Comparison of ENCODE assay signal across 22 cellular contexts in genomic region chr12:42807766-42808165, GRCh38.
DNase-seq lines count a peak whose midpoint lies in the region; ATAC-seq, FAIRE-seq and TF ChIP-seq lines count a peak whose summit lies in the region.
"Had no signal": no experiment of that assay in that cellular context is flagged by ENCODE, and none has a peak within 500 bp of the region (broad histone marks: within the 10 kb centered on the region; RNA-seq: fewer than 3 reads in every experiment).

No MANE protein-coding gene starts in this region.

- H3K9me3 ChIP-seq in trophoblast cell (ENCODE audit: insufficient read depth, low read depth, low read length) = no peaks in the 10 kb centered on the region

- H2AK5ac ChIP-seq in trophoblast cell (ENCODE audit: low read length) = no peak overlapping the region

- DNase-seq in GM23338 (ENCODE audit: low spot score) = no peak
- peak; percentile 71 for DNase-seq in brain microvascular endothelial cell
- peak; percentile 63 for DNase-seq in foreskin melanocyte
- no peak for DNase-seq in trophoblast cell
- DNase-seq in HTR-8/SVneo (ENCODE audit: insufficient read length, low spot score) = no peak
- DNase-seq: 8988T, Calu3, DND-41, GOT3, HCEC 1CT, Karpas-422, NCI-H1092, NCI-H1417 treated with DMSO at 0.1 percent for 48 hours, NCI-H1694 treated with DMSO at 0.1 percent for 48 hours, NCI-H2081, NCI-H2227 treated with DMSO at 0.1 percent for 48 hours, NCI-H526 treated with DMSO at 0.1 percent for 48 hours, PC-9, SJCRH30 had no signal

- H2BK12ac ChIP-seq in trophoblast cell (ENCODE audit: low read length) = no peak overlapping the region

- ATAC-seq in GM23338 (no peak), HG03175 (IDR thresholded peaks at IDR 0.05; ENCODE audit: unreplicated experiment) (no peak), GM19463 (IDR thresholded peaks at IDR 0.05; ENCODE audit: unreplicated experiment) (no peak)
- ATAC-seq: Right ventricle myocardium inferior had no signal

- H3K79me2 ChIP-seq in GM23338 (replicated peaks; ENCODE audit: insufficient read depth) = no peaks in the 10 kb centered on the region
- no peaks in the 10 kb centered on the region for H3K79me2 ChIP-seq in trophoblast cell (ENCODE audit: control insufficient read depth, insufficient read depth, low read length, poor library complexity)

- no peak overlapping the region for H3K4ac ChIP-seq in trophoblast cell (ENCODE audit: low read depth, low read length)

- no peaks in the 10 kb centered on the region for H4K20me1 ChIP-seq in GM23338 (replicated peaks; ENCODE audit: insufficient read depth)

- H3K9me2 ChIP-seq in GM23338 (ENCODE audit: insufficient read depth) = 0 out of 2 replicates have a peak, but pooled peaks cover 9% of the 10 kb centered on the region

- no peak overlapping the region for H3K9ac ChIP-seq in trophoblast cell (ENCODE audit: low read length)

- H3K23ac ChIP-seq in trophoblast cell (ENCODE audit: low read length) = no peak overlapping the region

- no peaks in the 10 kb centered on the region for H3K36me3 ChIP-seq in GM23338 (ENCODE audit: insufficient read depth)
- no peaks in the 10 kb centered on the region for H3K36me3 ChIP-seq in brain microvascular endothelial cell (replicated peaks)
- H3K36me3 ChIP-seq in trophoblast cell (ENCODE audit: control insufficient read depth in 1 of 2, insufficient read depth in 2 of 2, low read length in 2 of 2) = peaks cover 0 to 2% of the 10 kb centered on the region in 2 experiments
- H3K36me3 ChIP-seq: SJCRH30 had no signal

- H3K4me1 Mint-ChIP-seq in GM23338 = peaks cover 22% of the 10 kb centered on the region; the same call in 2 of the 3 replicates

- H3K4me3 ChIP-seq in GM23338 = no peak overlapping the region
- H3K4me3 ChIP-seq in brain microvascular endothelial cell (ENCODE audit: low read depth, low read length) = no peak overlapping the region
- no peak overlapping the region for H3K4me3 ChIP-seq in trophoblast cell (ENCODE audit: low read depth, low read length)
- H3K4me3 ChIP-seq: PC-9, SJCRH30 had no signal

- H3K4me3 Mint-ChIP-seq in GM23338 = no peak overlapping the region

- peaks cover 4% of the 10 kb centered on the region for H3K27me3 Mint-ChIP-seq in GM23338 (ENCODE audit: insufficient read depth, low read depth, poor library complexity)

- no peak overlapping the region for H3K4me2 ChIP-seq in GM23338
- no peak overlapping the region for H3K4me2 ChIP-seq in trophoblast cell (ENCODE audit: low read length)
- H3K4me2 ChIP-seq: PC-9 had no signal

- H3K36me3 Mint-ChIP-seq in GM23338 (ENCODE audit: low read depth) = no peaks in the 10 kb centered on the region

- H2BK5ac ChIP-seq in trophoblast cell (ENCODE audit: low read depth, low read length, poor library complexity) = no peak overlapping the region

- FAIRE-seq in HTR-8/SVneo (lab: Jason Lieb, UNC) = no peak

- TF ChIP-seq CTCF in GM23338 (conservative IDR thresholded peaks at IDR 0.05; ENCODE audit: low read depth in 2 of 2) (no peak), brain microvascular endothelial cell (IDR thresholded peaks at IDR 0.05; ENCODE audit: low read depth, low read length, missing control alignments) (no peak)

- in situ Hi-C loops in brain microvascular endothelial cell (cut with HindIII; ENCODE audit: low pct_ligation_motif_present, low sequenced_read_pairs) = no loop called here

- H4K12ac ChIP-seq in trophoblast cell (ENCODE audit: low read depth, low read length) = no peak overlapping the region

- H2AFZ ChIP-seq in GM23338 = peak overlapping the region; percentile 35; the same call in 1 of the 2 replicates
- H2AFZ ChIP-seq in trophoblast cell (ENCODE audit: insufficient read depth, low read length, poor library complexity) = no peak overlapping the region
- H2AFZ ChIP-seq: PC-9 had no signal

- H3K18ac ChIP-seq in trophoblast cell (ENCODE audit: low read length) = no peak overlapping the region

- no peak overlapping the region for H4K8ac ChIP-seq in trophoblast cell (ENCODE audit: low read depth, low read length)

- H3F3A ChIP-seq in GM23338 (replicated peaks; ENCODE audit: low read depth) = no peaks in the 10 kb centered on the region

- H2BK120ac ChIP-seq in trophoblast cell (ENCODE audit: insufficient read depth, low read length, poor library complexity) = no peak overlapping the region

- H3K27ac ChIP-seq in GM23338 (ENCODE audit: low read depth) (no peak overlapping the region), brain microvascular endothelial cell (no peak overlapping the region), trophoblast cell (ENCODE audit: low read depth, low read length) (no peak overlapping the region)
- H3K27ac ChIP-seq: PC-9, SJCRH30 had no signal

- peak overlapping the region; percentile 23 for H4K91ac ChIP-seq in trophoblast cell (ENCODE audit: low read depth, low read length)

- H3K14ac ChIP-seq in trophoblast cell (ENCODE audit: low read length) = no peak overlapping the region

- H3K79me1 ChIP-seq in trophoblast cell (ENCODE audit: low read length) = peaks cover 5% of the 10 kb centered on the region

- no CpG with 5 or more reads among the region's 3 CpGs for WGBS in trophoblast cell (ENCODE audit: extremely low coverage, insufficient coverage, insufficient read length)

- H3K27ac Mint-ChIP-seq in GM23338 = no peak overlapping the region

- no peaks in the 10 kb centered on the region for H3K9me3 Mint-ChIP-seq in GM23338

- H3K4me1 ChIP-seq in GM23338 (ENCODE audit: insufficient read depth) (peaks cover 9% of the 10 kb centered on the region), trophoblast cell (ENCODE audit: control insufficient read depth in 1 of 2, insufficient read depth in 2 of 2, low read length in 2 of 2) (peaks cover 0 to 2% of the 10 kb centered on the region in 2 experiments)

- H3K27me3 ChIP-seq in GM23338 (ENCODE audit: insufficient read depth) (no peaks in the 10 kb centered on the region), brain microvascular endothelial cell (replicated peaks) (no peaks in the 10 kb centered on the region), trophoblast cell (ENCODE audit: insufficient read depth, low read length) (no peaks in the 10 kb centered on the region)
- H3K27me3 ChIP-seq: SJCRH30 had no signal

TF ChIP-seq in GM23338, 12 proteins besides CTCF, POLR2A, EP300 and RAD21 (continues in another document):
- TF ChIP-seq CREB1 (CRISPR knock-in tag; IDR thresholded peaks at IDR 0.05; ENCODE audit: low read depth) = no peak
- TF ChIP-seq POLR2AphosphoS5 (IDR thresholded peaks at IDR 0.05; ENCODE audit: low read depth) = no peak
- TF ChIP-seq STAT1 (IDR thresholded peaks at IDR 0.05; ENCODE audit: unreplicated experiment) = no peak
- no peak for TF ChIP-seq EZH2 (IDR thresholded peaks at IDR 0.05; ENCODE audit: low read depth, unreplicated experiment)
- no peak for TF ChIP-seq REST (IDR thresholded peaks at IDR 0.05; ENCODE audit: unreplicated experiment)
- no peak for TF ChIP-seq NANOG (IDR thresholded peaks at IDR 0.05; ENCODE audit: borderline replicate concordance)

Comparison
In these comparisons a context has a peak if more than half of its experiments do, and no peak if none do; other contexts are left out.
1. DNase-seq: peak in brain microvascular endothelial cell (single experiment) and foreskin melanocyte (single experiment); none in GM23338 (single experiment), trophoblast cell (0 of 2) and HTR-8/SVneo (single experiment).